In genomic region chr19:40193587-40193849, GRCh38 we compare ENCODE assay signal across 2 cellular contexts.
TF ChIP-seq lines count a peak whose summit lies in the region.

No MANE protein-coding gene starts in this region.

TF ChIP-seq in neural cell, 6 proteins besides CTCF, POLR2A, EP300 and RAD21:
- TF ChIP-seq POLR2AphosphoS5 (IDR thresholded peaks at IDR 0.05) (no peak), EZH2 (IDR thresholded peaks at IDR 0.05; ENCODE audit: borderline replicate concordance, insufficient read depth, low read length, poor library complexity, severe bottlenecking) (no peak), SMC3 (conservative IDR thresholded peaks at IDR 0.05; ENCODE audit: poor library complexity) (no peak), MXI1 (conservative IDR thresholded peaks at IDR 0.05; ENCODE audit: poor library complexity, severe bottlenecking) (no peak), REST (IDR thresholded peaks at IDR 0.05; ENCODE audit: borderline replicate concordance) (no peak), TAF1 (IDR thresholded peaks at IDR 0.05; ENCODE audit: low read depth) (no peak)

TF ChIP-seq in HepG2, 621 proteins besides CTCF, POLR2A, EP300 and RAD21:
- TF ChIP-seq ZNF12 (CRISPR knock-in tag; IDR thresholded peaks at IDR 0.05), result no peak
- TF ChIP-seq CEBPG (CRISPR knock-in tag; IDR thresholded peaks at IDR 0.05), result no peak
- no peak for TF ChIP-seq ZNF24 (IDR thresholded peaks at IDR 0.05)
